ENCODE assay signal across 2 cellular contexts in the genomic region with DNA sequence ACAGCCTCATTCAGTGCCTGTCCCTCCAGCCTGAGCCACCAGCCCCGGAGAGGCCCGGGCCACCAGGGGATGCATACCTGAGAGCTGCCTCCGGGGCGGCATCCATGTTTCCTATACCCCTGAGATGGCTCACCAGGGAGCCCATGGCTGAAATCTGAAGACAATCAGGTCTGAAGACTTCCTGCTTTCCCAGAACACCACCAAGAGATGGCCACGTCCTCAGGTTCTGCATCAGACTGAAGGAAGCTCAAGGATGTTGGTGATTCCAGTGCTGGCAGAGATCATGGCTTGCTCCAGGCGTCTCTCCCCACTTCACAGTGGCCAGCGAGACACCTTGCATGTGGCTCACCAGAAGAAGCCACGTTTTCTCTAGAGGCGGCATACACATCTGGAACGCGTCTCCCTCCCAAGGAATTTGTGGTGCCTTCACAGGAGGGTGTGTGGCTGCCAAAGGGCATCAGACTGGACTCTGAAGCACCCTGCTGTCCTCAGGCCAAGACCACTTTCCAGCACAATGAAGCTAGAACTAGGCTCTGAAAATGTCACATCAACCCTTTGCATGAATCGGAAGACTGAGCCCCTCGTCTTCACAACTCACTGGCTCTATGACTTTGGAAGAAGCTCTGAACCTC.
A peak's percentile ranks its signal among the peaks of the same experiment; 100 is the strongest.
TF ChIP-seq lines count a peak whose summit lies in the region.

No MANE protein-coding gene starts in this region.

TF ChIP-seq in GM23338, 12 proteins besides CTCF, POLR2A, EP300 and RAD21 (continued from another document and continues in another):
- TF ChIP-seq, protein P1, sequence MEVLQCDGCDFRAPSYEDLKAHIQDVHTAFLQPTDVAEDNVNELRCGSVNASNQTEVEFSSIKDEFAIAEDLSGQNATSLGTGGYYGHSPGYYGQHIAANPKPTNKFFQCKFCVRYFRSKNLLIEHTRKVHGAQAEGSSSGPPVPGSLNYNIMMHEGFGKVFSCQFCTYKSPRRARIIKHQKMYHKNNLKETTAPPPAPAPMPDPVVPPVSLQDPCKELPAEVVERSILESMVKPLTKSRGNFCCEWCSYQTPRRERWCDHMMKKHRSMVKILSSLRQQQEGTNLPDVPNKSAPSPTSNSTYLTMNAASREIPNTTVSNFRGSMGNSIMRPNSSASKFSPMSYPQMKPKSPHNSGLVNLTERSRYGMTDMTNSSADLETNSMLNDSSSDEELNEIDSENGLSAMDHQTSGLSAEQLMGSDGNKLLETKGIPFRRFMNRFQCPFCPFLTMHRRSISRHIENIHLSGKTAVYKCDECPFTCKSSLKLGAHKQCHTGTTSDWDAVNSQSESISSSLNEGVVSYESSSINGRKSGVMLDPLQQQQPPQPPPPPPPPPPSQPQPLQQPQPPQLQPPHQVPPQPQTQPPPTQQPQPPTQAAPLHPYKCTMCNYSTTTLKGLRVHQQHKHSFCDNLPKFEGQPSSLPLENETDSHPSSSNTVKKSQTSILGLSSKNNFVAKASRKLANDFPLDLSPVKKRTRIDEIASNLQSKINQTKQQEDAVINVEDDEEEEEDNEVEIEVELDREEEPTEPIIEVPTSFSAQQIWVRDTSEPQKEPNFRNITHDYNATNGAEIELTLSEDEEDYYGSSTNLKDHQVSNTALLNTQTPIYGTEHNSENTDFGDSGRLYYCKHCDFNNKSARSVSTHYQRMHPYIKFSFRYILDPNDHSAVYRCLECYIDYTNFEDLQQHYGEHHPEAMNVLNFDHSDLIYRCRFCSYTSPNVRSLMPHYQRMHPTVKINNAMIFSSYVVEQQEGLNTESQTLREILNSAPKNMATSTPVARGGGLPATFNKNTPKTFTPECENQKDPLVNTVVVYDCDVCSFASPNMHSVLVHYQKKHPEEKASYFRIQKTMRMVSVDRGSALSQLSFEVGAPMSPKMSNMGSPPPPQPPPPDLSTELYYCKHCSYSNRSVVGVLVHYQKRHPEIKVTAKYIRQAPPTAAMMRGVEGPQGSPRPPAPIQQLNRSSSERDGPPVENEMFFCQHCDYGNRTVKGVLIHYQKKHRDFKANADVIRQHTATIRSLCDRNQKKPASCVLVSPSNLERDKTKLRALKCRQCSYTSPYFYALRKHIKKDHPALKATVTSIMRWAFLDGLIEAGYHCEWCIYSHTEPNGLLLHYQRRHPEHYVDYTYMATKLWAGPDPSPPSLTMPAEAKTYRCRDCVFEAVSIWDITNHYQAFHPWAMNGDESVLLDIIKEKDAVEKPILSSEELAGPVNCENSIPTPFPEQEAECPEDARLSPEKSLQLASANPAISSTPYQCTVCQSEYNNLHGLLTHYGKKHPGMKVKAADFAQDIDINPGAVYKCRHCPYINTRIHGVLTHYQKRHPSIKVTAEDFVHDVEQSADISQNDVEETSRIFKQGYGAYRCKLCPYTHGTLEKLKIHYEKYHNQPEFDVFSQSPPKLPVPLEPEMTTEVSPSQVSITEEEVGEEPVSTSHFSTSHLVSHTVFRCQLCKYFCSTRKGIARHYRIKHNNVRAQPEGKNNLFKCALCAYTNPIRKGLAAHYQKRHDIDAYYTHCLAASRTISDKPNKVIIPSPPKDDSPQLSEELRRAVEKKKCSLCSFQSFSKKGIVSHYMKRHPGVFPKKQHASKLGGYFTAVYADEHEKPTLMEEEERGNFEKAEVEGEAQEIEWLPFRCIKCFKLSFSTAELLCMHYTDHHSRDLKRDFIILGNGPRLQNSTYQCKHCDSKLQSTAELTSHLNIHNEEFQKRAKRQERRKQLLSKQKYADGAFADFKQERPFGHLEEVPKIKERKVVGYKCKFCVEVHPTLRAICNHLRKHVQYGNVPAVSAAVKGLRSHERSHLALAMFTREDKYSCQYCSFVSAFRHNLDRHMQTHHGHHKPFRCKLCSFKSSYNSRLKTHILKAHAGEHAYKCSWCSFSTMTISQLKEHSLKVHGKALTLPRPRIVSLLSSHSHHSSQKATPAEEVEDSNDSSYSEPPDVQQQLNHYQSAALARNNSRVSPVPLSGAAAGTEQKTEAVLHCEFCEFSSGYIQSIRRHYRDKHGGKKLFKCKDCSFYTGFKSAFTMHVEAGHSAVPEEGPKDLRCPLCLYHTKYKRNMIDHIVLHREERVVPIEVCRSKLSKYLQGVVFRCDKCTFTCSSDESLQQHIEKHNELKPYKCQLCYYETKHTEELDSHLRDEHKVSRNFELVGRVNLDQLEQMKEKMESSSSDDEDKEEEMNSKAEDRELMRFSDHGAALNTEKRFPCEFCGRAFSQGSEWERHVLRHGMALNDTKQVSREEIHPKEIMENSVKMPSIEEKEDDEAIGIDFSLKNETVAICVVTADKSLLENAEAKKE (CRISPR knock-in tag; IDR thresholded peaks at IDR 0.05): no peak
- no peak for TF ChIP-seq EZH2 (IDR thresholded peaks at IDR 0.05; ENCODE audit: low read depth, unreplicated experiment)
- TF ChIP-seq ZNF114 (CRISPR knock-in tag; IDR thresholded peaks at IDR 0.05): no peak
- no peak for TF ChIP-seq NANOG (IDR thresholded peaks at IDR 0.05; ENCODE audit: borderline replicate concordance)
- no peak for TF ChIP-seq STAT1 (IDR thresholded peaks at IDR 0.05; ENCODE audit: unreplicated experiment)
- TF ChIP-seq, protein P2, sequence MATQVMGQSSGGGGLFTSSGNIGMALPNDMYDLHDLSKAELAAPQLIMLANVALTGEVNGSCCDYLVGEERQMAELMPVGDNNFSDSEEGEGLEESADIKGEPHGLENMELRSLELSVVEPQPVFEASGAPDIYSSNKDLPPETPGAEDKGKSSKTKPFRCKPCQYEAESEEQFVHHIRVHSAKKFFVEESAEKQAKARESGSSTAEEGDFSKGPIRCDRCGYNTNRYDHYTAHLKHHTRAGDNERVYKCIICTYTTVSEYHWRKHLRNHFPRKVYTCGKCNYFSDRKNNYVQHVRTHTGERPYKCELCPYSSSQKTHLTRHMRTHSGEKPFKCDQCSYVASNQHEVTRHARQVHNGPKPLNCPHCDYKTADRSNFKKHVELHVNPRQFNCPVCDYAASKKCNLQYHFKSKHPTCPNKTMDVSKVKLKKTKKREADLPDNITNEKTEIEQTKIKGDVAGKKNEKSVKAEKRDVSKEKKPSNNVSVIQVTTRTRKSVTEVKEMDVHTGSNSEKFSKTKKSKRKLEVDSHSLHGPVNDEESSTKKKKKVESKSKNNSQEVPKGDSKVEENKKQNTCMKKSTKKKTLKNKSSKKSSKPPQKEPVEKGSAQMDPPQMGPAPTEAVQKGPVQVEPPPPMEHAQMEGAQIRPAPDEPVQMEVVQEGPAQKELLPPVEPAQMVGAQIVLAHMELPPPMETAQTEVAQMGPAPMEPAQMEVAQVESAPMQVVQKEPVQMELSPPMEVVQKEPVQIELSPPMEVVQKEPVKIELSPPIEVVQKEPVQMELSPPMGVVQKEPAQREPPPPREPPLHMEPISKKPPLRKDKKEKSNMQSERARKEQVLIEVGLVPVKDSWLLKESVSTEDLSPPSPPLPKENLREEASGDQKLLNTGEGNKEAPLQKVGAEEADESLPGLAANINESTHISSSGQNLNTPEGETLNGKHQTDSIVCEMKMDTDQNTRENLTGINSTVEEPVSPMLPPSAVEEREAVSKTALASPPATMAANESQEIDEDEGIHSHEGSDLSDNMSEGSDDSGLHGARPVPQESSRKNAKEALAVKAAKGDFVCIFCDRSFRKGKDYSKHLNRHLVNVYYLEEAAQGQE (IDR thresholded peaks at IDR 0.05; ENCODE audit: unreplicated experiment): no peak
- TF ChIP-seq POLR2AphosphoS5 (IDR thresholded peaks at IDR 0.05; ENCODE audit: low read depth): no peak
- TF ChIP-seq JUNB (IDR thresholded peaks at IDR 0.05; ENCODE audit: unreplicated experiment): no peak
- TF ChIP-seq, protein P3, sequence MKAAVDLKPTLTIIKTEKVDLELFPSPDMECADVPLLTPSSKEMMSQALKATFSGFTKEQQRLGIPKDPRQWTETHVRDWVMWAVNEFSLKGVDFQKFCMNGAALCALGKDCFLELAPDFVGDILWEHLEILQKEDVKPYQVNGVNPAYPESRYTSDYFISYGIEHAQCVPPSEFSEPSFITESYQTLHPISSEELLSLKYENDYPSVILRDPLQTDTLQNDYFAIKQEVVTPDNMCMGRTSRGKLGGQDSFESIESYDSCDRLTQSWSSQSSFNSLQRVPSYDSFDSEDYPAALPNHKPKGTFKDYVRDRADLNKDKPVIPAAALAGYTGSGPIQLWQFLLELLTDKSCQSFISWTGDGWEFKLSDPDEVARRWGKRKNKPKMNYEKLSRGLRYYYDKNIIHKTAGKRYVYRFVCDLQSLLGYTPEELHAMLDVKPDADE (IDR thresholded peaks at IDR 0.05): no peak

TF ChIP-seq in HepG2, 621 proteins besides CTCF, POLR2A, EP300 and RAD21 (continued from another document and continues in another):
- TF ChIP-seq, protein P4, sequence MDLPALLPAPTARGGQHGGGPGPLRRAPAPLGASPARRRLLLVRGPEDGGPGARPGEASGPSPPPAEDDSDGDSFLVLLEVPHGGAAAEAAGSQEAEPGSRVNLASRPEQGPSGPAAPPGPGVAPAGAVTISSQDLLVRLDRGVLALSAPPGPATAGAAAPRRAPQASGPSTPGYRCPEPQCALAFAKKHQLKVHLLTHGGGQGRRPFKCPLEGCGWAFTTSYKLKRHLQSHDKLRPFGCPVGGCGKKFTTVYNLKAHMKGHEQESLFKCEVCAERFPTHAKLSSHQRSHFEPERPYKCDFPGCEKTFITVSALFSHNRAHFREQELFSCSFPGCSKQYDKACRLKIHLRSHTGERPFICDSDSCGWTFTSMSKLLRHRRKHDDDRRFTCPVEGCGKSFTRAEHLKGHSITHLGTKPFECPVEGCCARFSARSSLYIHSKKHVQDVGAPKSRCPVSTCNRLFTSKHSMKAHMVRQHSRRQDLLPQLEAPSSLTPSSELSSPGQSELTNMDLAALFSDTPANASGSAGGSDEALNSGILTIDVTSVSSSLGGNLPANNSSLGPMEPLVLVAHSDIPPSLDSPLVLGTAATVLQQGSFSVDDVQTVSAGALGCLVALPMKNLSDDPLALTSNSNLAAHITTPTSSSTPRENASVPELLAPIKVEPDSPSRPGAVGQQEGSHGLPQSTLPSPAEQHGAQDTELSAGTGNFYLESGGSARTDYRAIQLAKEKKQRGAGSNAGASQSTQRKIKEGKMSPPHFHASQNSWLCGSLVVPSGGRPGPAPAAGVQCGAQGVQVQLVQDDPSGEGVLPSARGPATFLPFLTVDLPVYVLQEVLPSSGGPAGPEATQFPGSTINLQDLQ (CRISPR knock-in tag; IDR thresholded peaks at IDR 0.05): no peak; the same call in 1 of the 2 replicates
- no peak for TF ChIP-seq ATF7 (IDR thresholded peaks at IDR 0.05)
- 0 out of 2 replicates have a peak, but pooled peaks have one; percentile 41 for TF ChIP-seq ATF7 (CRISPR knock-in tag; IDR thresholded peaks at IDR 0.05)
- TF ChIP-seq, protein P5, sequence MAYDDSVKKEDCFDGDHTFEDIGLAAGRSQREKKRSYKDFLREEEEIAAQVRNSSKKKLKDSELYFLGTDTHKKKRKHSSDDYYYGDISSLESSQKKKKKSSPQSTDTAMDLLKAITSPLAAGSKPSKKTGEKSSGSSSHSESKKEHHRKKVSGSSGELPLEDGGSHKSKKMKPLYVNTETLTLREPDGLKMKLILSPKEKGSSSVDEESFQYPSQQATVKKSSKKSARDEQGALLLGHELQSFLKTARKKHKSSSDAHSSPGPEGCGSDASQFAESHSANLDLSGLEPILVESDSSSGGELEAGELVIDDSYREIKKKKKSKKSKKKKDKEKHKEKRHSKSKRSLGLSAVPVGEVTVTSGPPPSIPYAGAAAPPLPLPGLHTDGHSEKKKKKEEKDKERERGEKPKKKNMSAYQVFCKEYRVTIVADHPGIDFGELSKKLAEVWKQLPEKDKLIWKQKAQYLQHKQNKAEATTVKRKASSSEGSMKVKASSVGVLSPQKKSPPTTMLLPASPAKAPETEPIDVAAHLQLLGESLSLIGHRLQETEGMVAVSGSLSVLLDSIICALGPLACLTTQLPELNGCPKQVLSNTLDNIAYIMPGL (CRISPR knock-in tag; IDR thresholded peaks at IDR 0.05; ENCODE audit: borderline replicate concordance in 1 of 2, low read depth in 1 of 2): no peak
- TF ChIP-seq, protein P6, sequence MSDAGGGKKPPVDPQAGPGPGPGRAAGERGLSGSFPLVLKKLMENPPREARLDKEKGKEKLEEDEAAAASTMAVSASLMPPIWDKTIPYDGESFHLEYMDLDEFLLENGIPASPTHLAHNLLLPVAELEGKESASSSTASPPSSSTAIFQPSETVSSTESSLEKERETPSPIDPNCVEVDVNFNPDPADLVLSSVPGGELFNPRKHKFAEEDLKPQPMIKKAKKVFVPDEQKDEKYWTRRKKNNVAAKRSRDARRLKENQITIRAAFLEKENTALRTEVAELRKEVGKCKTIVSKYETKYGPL (CRISPR knock-in tag; IDR thresholded peaks at IDR 0.05): no peak
- TF ChIP-seq HMG20B (CRISPR knock-in tag; conservative IDR thresholded peaks at IDR 0.05): 0 out of 2 replicates have a peak, but pooled peaks have one; percentile 4
- TF ChIP-seq SNRNP70 (IDR thresholded peaks at IDR 0.05; ENCODE audit: low read depth, low read length): no peak
- TF ChIP-seq ARHGAP35 (CRISPR knock-in tag; IDR thresholded peaks at IDR 0.05; ENCODE audit: borderline replicate concordance): peak; percentile 51; the same call in 1 of the 2 replicates
- TF ChIP-seq, protein P7, sequence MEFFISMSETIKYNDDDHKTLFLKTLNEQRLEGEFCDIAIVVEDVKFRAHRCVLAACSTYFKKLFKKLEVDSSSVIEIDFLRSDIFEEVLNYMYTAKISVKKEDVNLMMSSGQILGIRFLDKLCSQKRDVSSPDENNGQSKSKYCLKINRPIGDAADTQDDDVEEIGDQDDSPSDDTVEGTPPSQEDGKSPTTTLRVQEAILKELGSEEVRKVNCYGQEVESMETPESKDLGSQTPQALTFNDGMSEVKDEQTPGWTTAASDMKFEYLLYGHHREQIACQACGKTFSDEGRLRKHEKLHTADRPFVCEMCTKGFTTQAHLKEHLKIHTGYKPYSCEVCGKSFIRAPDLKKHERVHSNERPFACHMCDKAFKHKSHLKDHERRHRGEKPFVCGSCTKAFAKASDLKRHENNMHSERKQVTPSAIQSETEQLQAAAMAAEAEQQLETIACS (CRISPR knock-in tag; IDR thresholded peaks at IDR 0.05): no peak
- 0 out of 2 replicates have a peak, but pooled peaks have one; percentile 35 for TF ChIP-seq ZNF777 (CRISPR knock-in tag; IDR thresholded peaks at IDR 0.05)
- TF ChIP-seq CCAR2 (optimal IDR thresholded peaks at IDR 0.05; ENCODE audit: low read depth, low read length): no peak
- no peak for TF ChIP-seq JUNB (CRISPR knock-in tag; IDR thresholded peaks at IDR 0.05; ENCODE audit: borderline replicate concordance)
- no peak for TF ChIP-seq HOXA7 (CRISPR knock-in tag; IDR thresholded peaks at IDR 0.05)
- TF ChIP-seq, protein P8, sequence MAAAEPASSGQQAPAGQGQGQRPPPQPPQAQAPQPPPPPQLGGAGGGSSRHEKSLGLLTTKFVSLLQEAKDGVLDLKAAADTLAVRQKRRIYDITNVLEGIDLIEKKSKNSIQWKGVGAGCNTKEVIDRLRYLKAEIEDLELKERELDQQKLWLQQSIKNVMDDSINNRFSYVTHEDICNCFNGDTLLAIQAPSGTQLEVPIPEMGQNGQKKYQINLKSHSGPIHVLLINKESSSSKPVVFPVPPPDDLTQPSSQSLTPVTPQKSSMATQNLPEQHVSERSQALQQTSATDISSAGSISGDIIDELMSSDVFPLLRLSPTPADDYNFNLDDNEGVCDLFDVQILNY (CRISPR knock-in tag; conservative IDR thresholded peaks at IDR 0.05): 0 out of 2 replicates have a peak, but pooled peaks have one; percentile 8
- TF ChIP-seq, protein P9, sequence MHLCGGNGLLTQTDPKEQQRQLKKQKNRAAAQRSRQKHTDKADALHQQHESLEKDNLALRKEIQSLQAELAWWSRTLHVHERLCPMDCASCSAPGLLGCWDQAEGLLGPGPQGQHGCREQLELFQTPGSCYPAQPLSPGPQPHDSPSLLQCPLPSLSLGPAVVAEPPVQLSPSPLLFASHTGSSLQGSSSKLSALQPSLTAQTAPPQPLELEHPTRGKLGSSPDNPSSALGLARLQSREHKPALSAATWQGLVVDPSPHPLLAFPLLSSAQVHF (CRISPR knock-in tag; IDR thresholded peaks at IDR 0.05): no peak
- no peak for TF ChIP-seq ZNF75D (CRISPR knock-in tag; IDR thresholded peaks at IDR 0.05; ENCODE audit: borderline replicate concordance)
- no peak for TF ChIP-seq FIP1L1 (IDR thresholded peaks at IDR 0.05; ENCODE audit: borderline replicate concordance, insufficient read depth, low read depth, low read length)
- TF ChIP-seq ZNF350 (CRISPR knock-in tag; IDR thresholded peaks at IDR 0.05; ENCODE audit: borderline replicate concordance, low read depth): no peak
- no peak for TF ChIP-seq ZNF430 (CRISPR knock-in tag; IDR thresholded peaks at IDR 0.05)
- 0 out of 2 replicates have a peak, but pooled peaks have one; percentile 19 for TF ChIP-seq KMT2A (CRISPR knock-in tag; IDR thresholded peaks at IDR 0.05)
